ENCODE assay signal across 8 cellular contexts in the genomic region with DNA sequence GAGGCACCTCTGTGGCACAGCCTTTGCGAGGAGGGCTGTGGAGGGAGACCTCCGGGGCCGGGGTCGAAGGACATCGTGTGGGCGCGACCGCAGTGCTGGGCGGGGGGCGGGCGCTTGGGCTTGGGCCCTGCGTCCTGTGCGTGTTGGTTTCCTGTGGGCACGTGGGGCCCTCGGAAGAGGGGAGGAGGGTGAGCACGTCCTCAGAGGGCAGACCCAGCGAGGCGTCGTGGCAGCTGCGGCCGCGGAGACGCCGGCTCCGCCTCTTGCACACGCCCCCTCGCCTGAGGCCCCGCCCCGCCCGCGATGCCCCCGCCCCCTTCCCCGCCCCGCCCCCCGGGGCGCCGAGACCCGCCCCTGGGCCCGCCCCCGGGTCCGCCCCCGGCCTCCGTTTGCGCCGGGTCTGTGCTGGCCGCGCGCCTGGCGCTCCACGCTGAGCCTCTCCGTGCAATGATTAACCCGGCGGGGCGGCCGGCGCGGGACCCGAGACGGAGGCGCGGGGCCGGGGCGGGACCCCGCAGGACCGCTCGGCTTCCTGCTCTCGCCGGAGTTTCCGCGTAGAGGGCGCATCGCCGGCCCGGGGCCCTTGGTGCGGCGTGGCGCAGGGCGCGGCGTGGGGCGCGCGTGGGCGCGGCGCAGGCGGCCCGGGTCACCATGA. TPM values are rescaled to one million over a fixed set of nuclear protein-coding genes. Genes with fewer than 3 reads are reported as not detected.
DNase-seq lines count a peak whose midpoint lies in the region; ATAC-seq and TF ChIP-seq lines count a peak whose summit lies in the region.

A gene with protein sequence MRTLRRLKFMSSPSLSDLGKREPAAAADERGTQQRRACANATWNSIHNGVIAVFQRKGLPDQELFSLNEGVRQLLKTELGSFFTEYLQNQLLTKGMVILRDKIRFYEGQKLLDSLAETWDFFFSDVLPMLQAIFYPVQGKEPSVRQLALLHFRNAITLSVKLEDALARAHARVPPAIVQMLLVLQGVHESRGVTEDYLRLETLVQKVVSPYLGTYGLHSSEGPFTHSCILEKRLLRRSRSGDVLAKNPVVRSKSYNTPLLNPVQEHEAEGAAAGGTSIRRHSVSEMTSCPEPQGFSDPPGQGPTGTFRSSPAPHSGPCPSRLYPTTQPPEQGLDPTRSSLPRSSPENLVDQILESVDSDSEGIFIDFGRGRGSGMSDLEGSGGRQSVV (plus strand): TSS at position 381 of the 655 bp plus-strand sequence. CDS start 271 bp downstream, at position 652.

- H3K4me1 ChIP-seq in lower lobe of right lung, result peaks cover 33% of the 10 kb centered on the region

- in situ Hi-C loops in GM13976 (cut with MboI; ENCODE audit: low sequenced_read_pairs, unreplicated experiment), result no loop called here

- no peaks in the 10 kb centered on the region for H3K9me3 ChIP-seq in lower lobe of right lung

- TF ChIP-seq CTCF in GM13976 (IDR thresholded peaks at IDR 0.05; ENCODE audit: borderline replicate concordance, control extremely low read depth, extremely low read depth, insufficient read depth, missing control alignments) (no peak), dorsolateral prefrontal cortex (IDR thresholded peaks at IDR 0.05 in 54 of 56, conservative IDR thresholded peaks at IDR 0.05 in 2 of 56; ENCODE audit: low read depth in 1 of 56, partially characterized antibody in 56 of 56) (no peak), lower lobe of right lung (IDR thresholded peaks at IDR 0.05) (no peak)

- DNase-seq in GM13976 (ENCODE audit: low spot score) (peak; percentile 92), NCI-H2227 (lab: John Stamatoyannopoulos, UW; ENCODE audit: unreplicated experiment) (peak; percentile 76), dorsolateral prefrontal cortex (peak in 2 of 10 donors; percentile 48 to 60), lower lobe of right lung (peak; percentile 89), GOT3 (lab: John Stamatoyannopoulos, UW) (no peak)
- peak; percentile 66 to 74 for DNase-seq in activated CD4-positive, alpha-beta T cell treated with anti-CD3 and anti-CD28 coated beads, Interleukin-2, amount 50 U/mL, for 4 hours
- peak; percentile 61 to 68 (median 67) for DNase-seq in stimulated activated CD4-positive, alpha-beta T cell treated with anti-CD3 and anti-CD28 coated beads, TNF-alpha, amount 100 ng/mL, for 4 hours (ENCODE audit: low read depth in 3 of 3)

- H3K36me3 ChIP-seq in lower lobe of right lung, result no peaks in the 10 kb centered on the region

- ATAC-seq in HG02763 (IDR thresholded peaks at IDR 0.05; ENCODE audit: unreplicated experiment) (peak; percentile 63), lower lobe of right lung (peak; percentile 89 to 91)

- no peak within 1 kb of the TSS for H3K27ac ChIP-seq in dorsolateral prefrontal cortex
- H3K27ac ChIP-seq in lower lobe of right lung, result peak within 1 kb of the TSS; percentile 31

- intact Hi-C loops in dorsolateral prefrontal cortex (cut with DNase I), result no loop called here
- intact Hi-C loops in lower lobe of right lung (cut with DNase I), result no loop called here

- H3K27me3 ChIP-seq in dorsolateral prefrontal cortex (peaks cover 0 to 62% (median 16%) of the 10 kb centered on the region in 45 donors), lower lobe of right lung (ENCODE audit: low read depth) (no peaks in the 10 kb centered on the region)

- H3K4me3 ChIP-seq in dorsolateral prefrontal cortex (peak within 1 kb of the TSS in 57 of 59 donors; percentile 11 to 66 (median 45)), lower lobe of right lung (peak within 1 kb of the TSS; percentile 76)

RNA-seq across cellular contexts. Expression of the gene that starts here (rescaled TPM):
- total RNA-seq in dorsolateral prefrontal cortex (10 to 100 TPM in 116 of 120 experiments, 1 to 10 TPM in 4; 5.1 to 39.4 (median 15.4) TPM), lower lobe of right lung (9.6 TPM)
